12 cellular contexts compared by ENCODE assay signal in the genomic region with DNA sequence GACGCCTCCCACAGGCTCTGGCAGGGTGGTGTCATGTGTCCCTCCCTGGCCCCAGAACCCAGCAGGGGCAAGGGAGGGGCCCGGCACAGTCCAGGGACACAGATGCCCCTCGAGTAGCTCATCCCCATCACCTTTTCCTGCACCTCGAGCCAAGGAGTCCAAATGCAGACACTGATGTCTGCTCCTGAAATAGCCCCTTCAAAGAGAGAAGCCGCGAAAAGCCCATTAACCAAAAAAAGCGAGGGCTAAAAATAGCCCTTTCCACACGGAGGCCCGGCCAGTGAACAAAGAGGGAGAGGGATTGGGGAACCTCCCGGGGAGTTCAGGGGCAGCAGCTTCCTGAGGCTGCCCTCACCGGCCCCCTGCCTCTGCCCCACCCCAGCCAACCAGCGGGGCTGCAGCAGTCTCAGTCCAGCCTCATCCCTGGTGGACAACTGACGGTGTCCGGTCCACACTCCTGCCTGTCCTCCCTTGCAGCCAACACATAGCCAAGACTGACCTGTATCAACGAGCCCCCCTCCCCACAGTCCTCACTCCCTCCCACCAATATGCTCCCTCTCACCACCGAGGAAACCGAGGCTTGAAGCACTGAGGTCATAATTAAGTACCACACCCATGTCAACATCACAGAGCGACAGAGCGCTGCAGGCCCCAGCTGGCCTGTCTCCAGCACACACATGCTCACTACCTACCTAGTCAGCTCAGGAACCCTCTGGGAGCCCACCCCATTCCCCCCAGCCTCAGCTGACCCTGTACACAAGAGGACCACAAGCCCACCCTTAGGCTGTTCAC. TPM values are rescaled to one million over a fixed set of nuclear protein-coding genes. Genes with fewer than 3 reads are reported as not detected.
A peak's percentile ranks its signal among the peaks of the same experiment; 100 is the strongest.
DNase-seq lines count a peak whose midpoint lies in the region; ATAC-seq and TF ChIP-seq lines count a peak whose summit lies in the region.
"Had no signal": no experiment of that assay in that cellular context is flagged by ENCODE, and none has a peak within 500 bp of the region (broad histone marks: within the 10 kb centered on the region; RNA-seq: fewer than 3 reads in every experiment).

No MANE protein-coding gene starts in this region.

- H3K36me3 Mint-ChIP-seq in activated naive CD8-positive, alpha-beta T cell treated with anti-CD3 and anti-CD28 coated beads, Interleukin-2, amount 10 ng/mL, durations not matched to agents 7 days and 5 days, result peaks cover 30% of the 10 kb centered on the region

- peaks cover 53% of the 10 kb centered on the region for H3K4me1 Mint-ChIP-seq in activated naive CD8-positive, alpha-beta T cell treated with anti-CD3 and anti-CD28 coated beads, Interleukin-2, amount 10 ng/mL, durations not matched to agents 7 days and 5 days

- H3K9me3 Mint-ChIP-seq in activated naive CD8-positive, alpha-beta T cell treated with anti-CD3 and anti-CD28 coated beads, Interleukin-2, amount 10 ng/mL, durations not matched to agents 7 days and 5 days, result no peaks in the 10 kb centered on the region

- H3K27me3 ChIP-seq in iPS-20b (ENCODE audit: insufficient read depth, low read length) (no peaks in the 10 kb centered on the region), skeletal muscle tissue (ENCODE audit: control insufficient read depth in 3 of 3, insufficient read depth in 3 of 3, low read length in 3 of 3) (no peaks in the 10 kb centered on the region)
- H3K27me3 ChIP-seq: SJCRH30, suprapubic skin had no signal

- H3K36me3 ChIP-seq in HEK293 (ENCODE audit: control insufficient read depth in 2 of 2, insufficient read depth in 1 of 2, low read length in 2 of 2), result peaks cover 0 to 99% of the 10 kb centered on the region in 2 experiments; a peak in 1 of 3 replicates
- peaks cover 100% of the 10 kb centered on the region for H3K36me3 ChIP-seq in iPS-20b (ENCODE audit: insufficient read depth, low read depth, low read length)
- H3K36me3 ChIP-seq in skeletal muscle tissue (ENCODE audit: control insufficient read depth in 3 of 3, insufficient read depth in 3 of 3, low read length in 3 of 3), result peaks cover 54 to 70% (median 66%) of the 10 kb centered on the region in 3 donors

- no peaks in the 10 kb centered on the region for H3K9me3 ChIP-seq in HEK293 (ENCODE audit: control insufficient read depth, insufficient read depth, low read depth, low read length)
- H3K9me3 ChIP-seq in iPS-20b (ENCODE audit: insufficient read depth, low read depth, low read length), result no peaks in the 10 kb centered on the region
- H3K9me3 ChIP-seq in skeletal muscle tissue (ENCODE audit: control insufficient read depth in 3 of 3, low read length in 3 of 3), result no peaks in the 10 kb centered on the region
- H3K9me3 ChIP-seq: SJCRH30, suprapubic skin had no signal

- peak overlapping the region; percentile 41 for H3K4me3 Mint-ChIP-seq in activated naive CD8-positive, alpha-beta T cell treated with anti-CD3 and anti-CD28 coated beads, Interleukin-2, amount 10 ng/mL, durations not matched to agents 7 days and 5 days

- no peaks in the 10 kb centered on the region for H3K27me3 Mint-ChIP-seq in activated naive CD8-positive, alpha-beta T cell treated with anti-CD3 and anti-CD28 coated beads, Interleukin-2, amount 10 ng/mL, durations not matched to agents 7 days and 5 days

- no peak for ATAC-seq in activated naive CD8-positive, alpha-beta T cell treated with anti-CD3 and anti-CD28 coated beads, Interleukin-2, amount 10 ng/mL, durations not matched to agents 7 days and 5 days (ENCODE audit: low read depth)
- ATAC-seq in HG03108 (IDR thresholded peaks at IDR 0.05; ENCODE audit: unreplicated experiment), result no peak

- H3K4me1 ChIP-seq in HEK293 (ENCODE audit: control insufficient read depth, insufficient read depth, low read length) (no peaks in the 10 kb centered on the region), iPS-20b (ENCODE audit: insufficient read depth, low read length) (peaks cover 6% of the 10 kb centered on the region; the same call in 1 of the 2 replicates), skeletal muscle tissue (ENCODE audit: control insufficient read depth in 3 of 3, insufficient read depth in 3 of 3, low read length in 3 of 3) (peaks cover 88 to 99% (median 99%) of the 10 kb centered on the region in 3 donors)
- H3K4me1 ChIP-seq: SJCRH30 had no signal

- peak overlapping the region; percentile 82 for H3K27ac Mint-ChIP-seq in activated naive CD8-positive, alpha-beta T cell treated with anti-CD3 and anti-CD28 coated beads, Interleukin-2, amount 10 ng/mL, durations not matched to agents 7 days and 5 days

- POLR2A ChIA-PET in HEK293 (lab: Yijun Ruan, JAX), result interaction anchor here (0.9 kb wide), 1 partner anchor 24 kb away, joined by 4 read pairs; the partner anchor contains the start of gene WDR1
- POLR2A ChIA-PET in activated naive CD8-positive, alpha-beta T cell treated with anti-CD3 and anti-CD28 coated beads, Interleukin-2, amount 10 ng/mL, durations not matched to agents 7 days and 5 days (lab: Charles Lee), result interaction anchor here (2.3 to 7.2 kb wide), 3 partner anchors 15 to 25 kb away, joined by 6 to 104 read pairs (median 40); partner anchors contain the start of gene WDR1

- H3K9ac ChIP-seq in iPS-20b (ENCODE audit: low read depth, low read length) (no peak overlapping the region), skeletal muscle tissue (ENCODE audit: low read depth in 1 of 3, low read length in 3 of 3) (peak overlapping the region; percentile 61 to 77 (median 70))

- DNase-seq in activated naive CD8-positive, alpha-beta T cell treated with anti-CD3 and anti-CD28 coated beads, Interleukin-2, amount 10 ng/mL, durations not matched to agents 7 days and 5 days, result no peak
- DNase-seq in stimulated activated CD4-positive, alpha-beta T cell treated with anti-CD3 and anti-CD28 coated beads, Interleukin-1b, Interleukin-23, amount 100 ng/mL, for 48 hours, result no peak
- DNase-seq in T1000 (lab: John Stamatoyannopoulos, UW) (no peak), SK-N-DZ (ENCODE audit: low spot score) (no peak)
- DNase-seq: EL, NCI-H1105 treated with DMSO at 0.1 percent for 48 hours, SJCRH30 had no signal

- TF ChIP-seq CTCF in HEK293 (tag by site-specific recombination; IDR thresholded peaks at IDR 0.05), result no peak

- H3K27ac ChIP-seq in HEK293 (ENCODE audit: extremely low read depth, low read depth, low read length), result no peak overlapping the region
- peak overlapping the region; percentile 11 for H3K27ac ChIP-seq in iPS-20b (ENCODE audit: low read length)
- H3K27ac ChIP-seq in skeletal muscle tissue (ENCODE audit: low read depth, low read length), result peak overlapping the region; percentile 93
- H3K27ac ChIP-seq: SJCRH30, suprapubic skin had no signal

- CTCF ChIA-PET in HEK293 (lab: Yijun Ruan, JAX), result no interaction called here

- H3K4me3 ChIP-seq in HEK293 (ENCODE audit: low read depth, low read length) (no peak overlapping the region), iPS-20b (ENCODE audit: low read length) (no peak overlapping the region), skeletal muscle tissue (ENCODE audit: low read length in 3 of 3) (peak overlapping the region in 2 of 3 donors; percentile 44 to 61)
- H3K4me3 ChIP-seq: SJCRH30, suprapubic skin had no signal

TF ChIP-seq in HEK293, 187 proteins besides CTCF, POLR2A, EP300 and RAD21:
- TF ChIP-seq ZBTB48 (tag by site-specific recombination; IDR thresholded peaks at IDR 0.05), result no peak
- TF ChIP-seq ZIC2 (tag by site-specific recombination; IDR thresholded peaks at IDR 0.05), result 0 out of 2 replicates have a peak, but pooled peaks have one; percentile 7
- no peak for TF ChIP-seq ZSCAN23 (tag by site-specific recombination; IDR thresholded peaks at IDR 0.05)
- no peak for TF ChIP-seq KLF17 (tag by site-specific recombination; IDR thresholded peaks at IDR 0.05)
- no peak for TF ChIP-seq ZNF37A (tag by site-specific recombination; IDR thresholded peaks at IDR 0.05)
- TF ChIP-seq SALL2 (tag by site-specific recombination; IDR thresholded peaks at IDR 0.05; ENCODE audit: borderline replicate concordance), result no peak
- TF ChIP-seq, protein P1, sequence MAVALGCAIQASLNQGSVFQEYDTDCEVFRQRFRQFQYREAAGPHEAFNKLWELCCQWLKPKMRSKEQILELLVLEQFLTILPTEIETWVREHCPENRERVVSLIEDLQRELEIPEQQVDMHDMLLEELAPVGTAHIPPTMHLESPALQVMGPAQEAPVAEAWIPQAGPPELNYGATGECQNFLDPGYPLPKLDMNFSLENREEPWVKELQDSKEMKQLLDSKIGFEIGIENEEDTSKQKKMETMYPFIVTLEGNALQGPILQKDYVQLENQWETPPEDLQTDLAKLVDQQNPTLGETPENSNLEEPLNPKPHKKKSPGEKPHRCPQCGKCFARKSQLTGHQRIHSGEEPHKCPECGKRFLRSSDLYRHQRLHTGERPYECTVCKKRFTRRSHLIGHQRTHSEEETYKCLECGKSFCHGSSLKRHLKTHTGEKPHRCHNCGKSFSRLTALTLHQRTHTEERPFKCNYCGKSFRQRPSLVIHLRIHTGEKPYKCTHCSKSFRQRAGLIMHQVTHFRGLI (tag by site-specific recombination; IDR thresholded peaks at IDR 0.05), result no peak
- TF ChIP-seq GLIS2 (tag by site-specific recombination; IDR thresholded peaks at IDR 0.05), result no peak

RNA-seq across cellular contexts. Expression of gene WDR1, which starts 23.9 kb away (rescaled TPM):
- 100 to 1,000 TPM; 371 to 372 TPM for total RNA-seq in activated naive CD8-positive, alpha-beta T cell treated with anti-CD3 and anti-CD28 coated beads, Interleukin-2, amount 10 ng/mL, durations not matched to agents 7 days and 5 days
- 96.0 TPM for total RNA-seq in skeletal muscle tissue
- polyA plus RNA-seq in SK-N-DZ (2014; cell fraction: cytosol; rRNA removed), result 51.3 and 55.2 TPM in 2 replicates
- polyA plus RNA-seq in SK-N-DZ (2014; cell fraction: nucleus; rRNA removed), result 42.2 and 42.5 TPM in 2 replicates

Comparison
In these comparisons a context has a peak if more than half of its experiments do, and no peak if none do; other contexts are left out.
1. H3K4me3 ChIP-seq: peak in skeletal muscle tissue (2 of 3); none in HEK293 (single experiment) and iPS-20b (single experiment).